Comparison of ENCODE assay signal across 3 cellular contexts in the genomic region with DNA sequence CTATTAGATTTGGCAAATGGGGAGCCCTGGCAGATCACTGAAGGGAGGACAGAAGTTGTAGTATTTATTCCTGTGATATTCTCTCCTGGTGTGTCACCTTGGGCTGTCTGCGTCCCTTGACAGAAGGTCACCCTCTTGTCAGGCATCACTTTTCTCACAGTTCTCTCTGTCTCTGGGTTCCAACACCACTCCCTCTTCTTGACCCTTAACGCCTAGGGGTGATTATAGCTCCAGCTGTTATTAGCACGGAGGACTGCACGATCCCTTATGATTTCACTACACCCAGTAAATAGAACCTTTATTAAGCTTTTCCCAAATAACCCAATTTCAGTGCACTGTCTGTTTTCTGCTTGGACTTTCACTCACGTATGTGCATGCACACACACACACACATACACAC.
"Had no signal": no experiment of that assay in that cellular context is flagged by ENCODE, and none has a peak within 500 bp of the region (broad histone marks: within the 10 kb centered on the region; RNA-seq: fewer than 3 reads in every experiment).

No MANE protein-coding gene starts in this region.

- H3K4me3 ChIP-seq: GM12878 had no signal

- DNase-seq: GDM1, GF-D8 had no signal

- ATAC-seq: GM12878 had no signal
